15 cellular contexts compared by ENCODE assay signal in genomic region chr1:230857822-230858221, GRCh38. TPM values are rescaled to one million over a fixed set of nuclear protein-coding genes. Genes with fewer than 3 reads are reported as not detected.
DNase-seq lines count a peak whose midpoint lies in the region; ATAC-seq and TF ChIP-seq lines count a peak whose summit lies in the region.
"Had no signal": no experiment of that assay in that cellular context is flagged by ENCODE, and none has a peak within 500 bp of the region (broad histone marks: within the 10 kb centered on the region; RNA-seq: fewer than 3 reads in every experiment).

No MANE protein-coding gene starts in this region.

- H3K4me3 ChIP-seq in right cardiac atrium (ENCODE audit: low read length) (no peak overlapping the region), osteoblast (ENCODE audit: insufficient read depth, low read length) (no peak overlapping the region), breast epithelium (no peak overlapping the region)

- no peak for DNase-seq in right cardiac atrium
- no peak for DNase-seq in left cardiac atrium
- peak; percentile 41 for DNase-seq in fibroblast of peridontal ligament (ENCODE audit: extremely low read depth)
- no peak for DNase-seq in osteoblast (ENCODE audit: insufficient read length, low spot score, missing footprints)
- DNase-seq in KG1 (lab: John Stamatoyannopoulos, UW): no peak
- no peak for DNase-seq in H4 (ENCODE audit: low spot score)
- no peak for DNase-seq in breast epithelium (ENCODE audit: low spot score in 2 of 2)
- DNase-seq: activated CD8-positive, alpha-beta memory T cell treated with anti-CD3 and anti-CD28 coated beads, Interleukin-2, amount 50 U/mL, for 48 hours; COR-L47; GOT3; NCI-H146; NCI-H524; stimulated activated CD4-positive, alpha-beta T cell treated with anti-CD3 and anti-CD28 coated beads, Interleukin-4, amount 100 ng/mL, for 24 hours had no signal

- no peaks in the 10 kb centered on the region for H3K27me3 ChIP-seq in right cardiac atrium (ENCODE audit: control insufficient read depth, insufficient read depth)
- H3K27me3 ChIP-seq in osteoblast (ENCODE audit: insufficient read depth, low read length): no peaks in the 10 kb centered on the region
- no peaks in the 10 kb centered on the region for H3K27me3 ChIP-seq in breast epithelium

- H3K9me3 ChIP-seq in right cardiac atrium (ENCODE audit: control insufficient read depth, low read length) (peaks cover 1% of the 10 kb centered on the region), osteoblast (ENCODE audit: low read depth, low read length) (peaks cover 2% of the 10 kb centered on the region), breast epithelium (no peaks in the 10 kb centered on the region)

- TF ChIP-seq CTCF in osteoblast (IDR thresholded peaks at IDR 0.05; ENCODE audit: extremely low read depth, low read depth, low read length) (no peak), breast epithelium (IDR thresholded peaks at IDR 0.05) (no peak)

- H3K4me2 ChIP-seq in osteoblast (ENCODE audit: insufficient read depth, low read length): peak overlapping the region; percentile 53

- peak overlapping the region; percentile 25 for H3K27ac ChIP-seq in right cardiac atrium (ENCODE audit: low read length)
- peak overlapping the region; percentile 86 for H3K27ac ChIP-seq in osteoblast (ENCODE audit: low read depth, low read length)
- H3K27ac ChIP-seq in breast epithelium: peak overlapping the region in 1 of 2 donors; percentile 63

- WGBS in right cardiac atrium: 41% methylated on average over 1 of the region's 1 CpG

- no peak for ATAC-seq in right cardiac atrium
- ATAC-seq in left cardiac atrium: no peak
- no peak for ATAC-seq in HG03045 (IDR thresholded peaks at IDR 0.05; ENCODE audit: unreplicated experiment)
- ATAC-seq: stimulated activated memory B cell treated with anti-CD40 and anti-IgM and Interleukin-4, amounts not matched to agents 10 μg/mL and 1 μg/mL and 100 μg/mL, for 72 hours had no signal

- H3K4me1 ChIP-seq in right cardiac atrium (ENCODE audit: control insufficient read depth, insufficient read depth, low read length) (peaks cover 29% of the 10 kb centered on the region), osteoblast (ENCODE audit: insufficient read depth, low read length) (peaks cover 56% of the 10 kb centered on the region), breast epithelium (peaks cover 0 to 41% of the 10 kb centered on the region in 2 donors)

- TF ChIP-seq POLR2A in breast epithelium (IDR thresholded peaks at IDR 0.05): no peak

- H3K79me2 ChIP-seq in osteoblast (ENCODE audit: insufficient read depth, low read length): peaks cover 100% of the 10 kb centered on the region

- intact Hi-C loops in right cardiac atrium (cut with DNase I) (no loop called here), left cardiac atrium (cut with DNase I) (no loop called here), breast epithelium (cut with DNase I; ENCODE audit: low total_unique reads) (no loop called here)

- peaks cover 54% of the 10 kb centered on the region for H3K36me3 ChIP-seq in osteoblast (ENCODE audit: insufficient read depth, low read length)
- H3K36me3 ChIP-seq in breast epithelium: no peaks in the 10 kb centered on the region

- peaks cover 52% of the 10 kb centered on the region for H4K20me1 ChIP-seq in osteoblast (ENCODE audit: insufficient read depth, low read length)

- no peak overlapping the region for H2AFZ ChIP-seq in osteoblast (ENCODE audit: low read length)

RNA-seq across cellular contexts. Expression of gene C1orf198, which starts 10.5 kb away (rescaled TPM):
- 10 to 100 TPM; 48.0 to 69.9 (median 56.2) TPM for total RNA-seq in right cardiac atrium
- polyA plus RNA-seq in right cardiac atrium: 36.1 TPM
- 10 to 100 TPM; 51.8 to 54.8 TPM for total RNA-seq in left cardiac atrium
- total RNA-seq in osteoblast: 251 and 352 TPM in 2 replicates
- 19.0 and 23.4 TPM in 2 replicates for total RNA-seq in H4 (2014; rRNA removed; shearing (Covaris generic))
- total RNA-seq in breast epithelium: 100 to 1,000 TPM in 2 of 3 donors, 10 to 100 TPM in 1; 63.6 to 138 (median 124) TPM
